25 cellular contexts compared by ENCODE assay signal in the genomic region with DNA sequence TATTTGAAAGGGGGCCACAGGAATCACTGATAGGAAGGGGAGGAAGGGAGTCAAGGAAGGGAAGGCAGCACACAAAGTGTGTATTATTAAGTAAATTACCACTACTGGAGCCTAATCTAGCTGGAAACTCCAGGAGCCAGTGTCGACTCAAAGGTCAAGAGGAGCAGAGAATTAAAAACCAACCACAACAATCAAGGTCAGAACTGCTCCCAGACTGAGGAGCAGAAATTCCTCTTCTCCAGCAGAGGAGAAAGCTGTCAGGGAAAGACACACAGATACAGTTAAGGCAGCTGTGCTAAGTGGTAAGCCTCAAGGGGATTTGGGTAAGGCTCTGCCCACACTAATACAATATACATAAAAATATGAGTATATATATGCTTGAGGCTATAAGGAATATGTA.
DNase-seq lines count a peak whose midpoint lies in the region; ATAC-seq, FAIRE-seq and TF ChIP-seq lines count a peak whose summit lies in the region.
"Had no signal": no experiment of that assay in that cellular context is flagged by ENCODE, and none has a peak within 500 bp of the region (broad histone marks: within the 10 kb centered on the region; RNA-seq: fewer than 3 reads in every experiment).

No MANE protein-coding gene starts in this region.

- POLR2A ChIA-PET in H1 (lab: Charles Lee; ENCODE audit: partially characterized antibody): no interaction called here

- no peaks in the 10 kb centered on the region for H3K79me1 ChIP-seq in H1 (ENCODE audit: low read depth, low read length)

- no peaks in the 10 kb centered on the region for H3K27me3 Mint-ChIP-seq in type B pancreatic cell
- H3K27me3 Mint-ChIP-seq in stimulated activated naive B cell treated with anti-CD40 and anti-IgM and Interleukin-4, amounts not matched to agents 10 μg/mL and 1 μg/mL and 100 μg/mL, for 72 hours: peaks cover 0 to 7% of the 10 kb centered on the region in 2 donors

- no peak overlapping the region; the same call in 1 of the 2 replicates for H2BK5ac ChIP-seq in H1 (ENCODE audit: low read depth, low read length)

- H3K4me3 ChIP-seq in cardiac muscle cell (no peak overlapping the region), left ventricle myocardium inferior (no peak overlapping the region), H1 (ENCODE audit: extremely low read depth in 1 of 4, insufficient read depth in 2 of 4, low read depth in 3 of 4, low read length in 4 of 4) (no peak overlapping the region), left lung (no peak overlapping the region)
- H3K4me3 ChIP-seq: ascending aorta, dorsolateral prefrontal cortex, heart right ventricle, pancreas, PC-9 had no signal

- no peaks in the 10 kb centered on the region for H3K36me3 Mint-ChIP-seq in type B pancreatic cell
- H3K36me3 Mint-ChIP-seq in stimulated activated naive B cell treated with anti-CD40 and anti-IgM and Interleukin-4, amounts not matched to agents 10 μg/mL and 1 μg/mL and 100 μg/mL, for 72 hours: no peaks in the 10 kb centered on the region
- H3K36me3 Mint-ChIP-seq: activated naive CD4-positive, alpha-beta T cell treated with anti-CD3 and anti-CD28 coated beads, Interleukin-2, amount 50 U/mL, for 72 hours; naive B cell had no signal

- H3K14ac ChIP-seq in H1 (ENCODE audit: insufficient read length): no peak overlapping the region

- H3K4me1 ChIP-seq in cardiac muscle cell (ENCODE audit: low read depth): peaks cover 22% of the 10 kb centered on the region
- peaks cover 8% of the 10 kb centered on the region for H3K4me1 ChIP-seq in left ventricle myocardium inferior
- H3K4me1 ChIP-seq in H1 (replicated peaks in 1 of 4; ENCODE audit: control insufficient read depth in 3 of 4, insufficient read depth in 4 of 4, low read length in 3 of 4): peaks cover 0 to 4% (median 0%) of the 10 kb centered on the region in 4 experiments; a peak in 1 of 7 replicates
- peaks cover 0 to 8% of the 10 kb centered on the region in 2 donors for H3K4me1 ChIP-seq in left lung
- H3K4me1 ChIP-seq: BE2C, pancreas had no signal

- H3K4me3 Mint-ChIP-seq in type B pancreatic cell: no peak overlapping the region
- no peak overlapping the region for H3K4me3 Mint-ChIP-seq in stimulated activated naive B cell treated with anti-CD40 and anti-IgM and Interleukin-4, amounts not matched to agents 10 μg/mL and 1 μg/mL and 100 μg/mL, for 72 hours
- H3K4me3 Mint-ChIP-seq: activated T-helper 17 cell treated with anti-CD3 and anti-CD28 coated beads, Interleukin-2, amount 50 U/mL, for 72 hours; central memory CD8-positive, alpha-beta T cell; naive B cell had no signal

- no peak overlapping the region for H2AK5ac ChIP-seq in H1 (ENCODE audit: low read depth, low read length)

- H3K9me3 ChIP-seq in cardiac muscle cell (ENCODE audit: low read depth) (no peaks in the 10 kb centered on the region), left ventricle myocardium inferior (replicated peaks) (no peaks in the 10 kb centered on the region), H1 (ENCODE audit: insufficient read depth in 2 of 2, low read depth in 1 of 2, low read length in 1 of 2) (no peaks in the 10 kb centered on the region), left lung (no peaks in the 10 kb centered on the region)
- H3K9me3 ChIP-seq: ascending aorta, BE2C, heart right ventricle, pancreas had no signal

- no peaks in the 10 kb centered on the region for H3K27me3 ChIP-seq in cardiac muscle cell
- no peaks in the 10 kb centered on the region for H3K27me3 ChIP-seq in left ventricle myocardium inferior (ENCODE audit: low read depth)
- no peaks in the 10 kb centered on the region for H3K27me3 ChIP-seq in H1 (replicated peaks in 1 of 4; ENCODE audit: control insufficient read depth in 3 of 4, extremely low read depth in 1 of 4, insufficient read depth in 3 of 4, low read length in 3 of 4)
- H3K27me3 ChIP-seq in left lung: no peaks in the 10 kb centered on the region
- H3K27me3 ChIP-seq: ascending aorta, BE2C, dorsolateral prefrontal cortex, pancreas had no signal

- H3K27ac Mint-ChIP-seq in type B pancreatic cell: peak overlapping the region; percentile 31
- H3K27ac Mint-ChIP-seq in stimulated activated naive B cell treated with anti-CD40 and anti-IgM and Interleukin-4, amounts not matched to agents 10 μg/mL and 1 μg/mL and 100 μg/mL, for 72 hours: no peak overlapping the region
- H3K27ac Mint-ChIP-seq: activated naive CD4-positive, alpha-beta T cell treated with anti-CD3 and anti-CD28 coated beads, Interleukin-2, amount 50 U/mL, for 72 hours; activated T-helper 17 cell treated with anti-CD3 and anti-CD28 coated beads, Interleukin-2, amount 50 U/mL, for 72 hours; naive B cell had no signal

- H3K23me2 ChIP-seq in H1 (ENCODE audit: low read depth, low read length): no peaks in the 10 kb centered on the region

- no peak overlapping the region for H4K5ac ChIP-seq in H1 (ENCODE audit: insufficient read length, low read depth, low read length)

- no peaks in the 10 kb centered on the region for H3K9me3 Mint-ChIP-seq in type B pancreatic cell
- H3K9me3 Mint-ChIP-seq in stimulated activated naive B cell treated with anti-CD40 and anti-IgM and Interleukin-4, amounts not matched to agents 10 μg/mL and 1 μg/mL and 100 μg/mL, for 72 hours: no peaks in the 10 kb centered on the region
- H3K9me3 Mint-ChIP-seq: activated naive CD4-positive, alpha-beta T cell treated with anti-CD3 and anti-CD28 coated beads, Interleukin-2, amount 50 U/mL, for 72 hours; activated T-helper 17 cell treated with anti-CD3 and anti-CD28 coated beads, Interleukin-2, amount 50 U/mL, for 72 hours; central memory CD8-positive, alpha-beta T cell; naive B cell had no signal

- no peak overlapping the region for H3K56ac ChIP-seq in H1 (replicated peaks; ENCODE audit: insufficient read length, low read depth, low read length)

- TF ChIP-seq CTCF in cardiac muscle cell (IDR thresholded peaks at IDR 0.05; ENCODE audit: low read depth, low read length) (no peak), left ventricle myocardium inferior (IDR thresholded peaks at IDR 0.05; ENCODE audit: borderline replicate concordance) (no peak), H1 (IDR thresholded peaks at IDR 0.05; ENCODE audit: control extremely low read depth in 1 of 3, insufficient read depth in 1 of 3, low read depth in 1 of 3, low read length in 3 of 3) (no peak), left lung (IDR thresholded peaks at IDR 0.05) (no peak), type B pancreatic cell (conservative IDR thresholded peaks at IDR 0.05) (no peak)

- DNase-seq in cardiac muscle cell (ENCODE audit: low read depth in 1 of 2, low spot score in 1 of 2): peak in 1 of 2 donors; percentile 37
- no peak for DNase-seq in left ventricle myocardium inferior
- no peak for DNase-seq in H1 (ENCODE audit: low read depth in 1 of 2, low spot score in 2 of 2)
- no peak for DNase-seq in left lung
- no peak for DNase-seq in type B pancreatic cell (ENCODE audit: extremely low spot score, unreplicated experiment)
- no peak for DNase-seq in caudate nucleus (lab: John Stamatoyannopoulos, UW)
- no peak for DNase-seq in stimulated activated naive B cell treated with anti-CD40 and anti-IgM and Interleukin-4, amounts not matched to agents 10 μg/mL and 1 μg/mL and 100 μg/mL, for 72 hours
- DNase-seq: activated CD8-positive, alpha-beta memory T cell treated with anti-CD3 and anti-CD28 coated beads, Interleukin-2, amount 50 U/mL, for 4 hours; BE2C; COR-L47; dorsolateral prefrontal cortex; EL; heart right ventricle; mammary epithelial cell; naive B cell; NCI-H187; pancreas; PC-9; right cardiac atrium; stimulated activated CD4-positive, alpha-beta T cell treated with anti-CD3 and anti-CD28 coated beads, Interleukin-15, amount 100 ng/mL, for 24 hours had no signal

- H3K79me2 ChIP-seq in H1 (ENCODE audit: control insufficient read depth in 1 of 2, insufficient read depth in 2 of 2, low read length in 2 of 2): no peaks in the 10 kb centered on the region

- no peak overlapping the region for H2BK120ac ChIP-seq in H1 (replicated peaks; ENCODE audit: low read depth, low read length)

- no peak overlapping the region for H2BK15ac ChIP-seq in H1 (ENCODE audit: low read length)

- 50% methylated on average over 1 of the region's 1 CpG; no CpG with 5 or more reads in 1 of the 2 experiments for WGBS in H1 (ENCODE audit: extremely low coverage in 1 of 2, insufficient coverage in 1 of 2, insufficient read length in 1 of 2, insufficient replicate concordance in 2 of 2, low coverage in 1 of 2, low lambda C conversion rate in 2 of 2, missing lambda C conversion rate in 1 of 2), 2 experiments

- peaks cover 14% of the 10 kb centered on the region for H3K4me1 Mint-ChIP-seq in type B pancreatic cell (ENCODE audit: unreplicated experiment)
- no peaks in the 10 kb centered on the region for H3K4me1 Mint-ChIP-seq in stimulated activated naive B cell treated with anti-CD40 and anti-IgM and Interleukin-4, amounts not matched to agents 10 μg/mL and 1 μg/mL and 100 μg/mL, for 72 hours
- H3K4me1 Mint-ChIP-seq: central memory CD8-positive, alpha-beta T cell; naive B cell had no signal

- TF ChIP-seq RAD21 in H1 (IDR thresholded peaks at IDR 0.05 in 1 of 2, conservative IDR thresholded peaks at IDR 0.05 in 1 of 2; ENCODE audit: low read depth in 2 of 2, low read length in 2 of 2): 0 out of 4 replicates have a peak, but pooled peaks of 1 of the 2 experiments have one; percentile 9

- intact Hi-C loops in left ventricle myocardium inferior (cut with micrococcal nuclease) (no loop called here), left lung (cut with DNase I) (no loop called here)

- no peaks in the 10 kb centered on the region for H4K20me1 ChIP-seq in H1 (replicated peaks in 1 of 2; ENCODE audit: control insufficient read depth in 1 of 2, insufficient read depth in 2 of 2, low read length in 2 of 2)

- H3K23ac ChIP-seq in H1 (ENCODE audit: insufficient read length): no peak overlapping the region

- H4K8ac ChIP-seq in H1 (ENCODE audit: extremely low read depth, insufficient read depth, low read length): no peak overlapping the region

- H3K18ac ChIP-seq in H1 (ENCODE audit: extremely low read depth, low read length): no peak overlapping the region

- H3K9ac ChIP-seq in H1 (replicated peaks in 1 of 4; ENCODE audit: extremely low read depth in 1 of 4, low read depth in 3 of 4, low read length in 3 of 4): no peak overlapping the region

- no peak overlapping the region for H3K4ac ChIP-seq in H1 (replicated peaks; ENCODE audit: insufficient read length, low read depth, low read length)

- peak overlapping the region; percentile 49 for H3K27ac ChIP-seq in cardiac muscle cell
- no peak overlapping the region for H3K27ac ChIP-seq in left ventricle myocardium inferior (replicated peaks)
- no peak overlapping the region for H3K27ac ChIP-seq in H1 (ENCODE audit: low read depth, low read length)
- H3K27ac ChIP-seq in left lung: no peak overlapping the region
- H3K27ac ChIP-seq in caudate nucleus (ENCODE audit: low read depth, low read length): no peak overlapping the region
- H3K27ac ChIP-seq: ascending aorta, dorsolateral prefrontal cortex, heart right ventricle, pancreas, PC-9 had no signal

- FAIRE-seq in H1 (lab: Jason Lieb, UNC): peak; percentile 72
- FAIRE-seq: pancreas had no signal

- CTCF ChIA-PET in H1 (lab: Charles Lee; ENCODE audit: partially characterized antibody): interaction anchor here (0.7 to 10.1 kb wide), 3 partner anchors 10 to 276 kb away, joined by 3 to 68 read pairs (median 3); no protein-coding TSS in a partner anchor

- no peak overlapping the region for H2BK20ac ChIP-seq in H1 (ENCODE audit: low read length)

- no peak overlapping the region for H2AFZ ChIP-seq in H1 (ENCODE audit: low read length)
- H2AFZ ChIP-seq: PC-9 had no signal

- peak; percentile 24 for ATAC-seq in left lung
- ATAC-seq in GM18873 (IDR thresholded peaks at IDR 0.05; ENCODE audit: low FRiP score, unreplicated experiment): no peak
- no peak for ATAC-seq in stimulated activated naive B cell treated with anti-CD40 and anti-IgM and Interleukin-4, amounts not matched to agents 10 μg/mL and 1 μg/mL and 100 μg/mL, for 72 hours (replicated peaks)
- ATAC-seq: activated naive CD4-positive, alpha-beta T cell treated with anti-CD3 and anti-CD28 coated beads, Interleukin-2, amount 50 U/mL, for 72 hours; activated T-helper 17 cell treated with anti-CD3 and anti-CD28 coated beads, Interleukin-2, amount 50 U/mL, for 72 hours; heart right ventricle; pancreas; right cardiac atrium had no signal

- peak overlapping the region in 1 of 2 experiments; percentile 18; a peak in 2 of 4 replicates for H3K4me2 ChIP-seq in H1 (ENCODE audit: insufficient read depth in 1 of 2, low read depth in 2 of 2, low read length in 2 of 2)
- H3K4me2 ChIP-seq: PC-9 had no signal

- TF ChIP-seq EP300 in H1 (IDR thresholded peaks at IDR 0.05; ENCODE audit: borderline replicate concordance in 1 of 2, low read depth in 2 of 2, low read length in 2 of 2): no peak

- H3K36me3 ChIP-seq in cardiac muscle cell (no peaks in the 10 kb centered on the region), left ventricle myocardium inferior (no peaks in the 10 kb centered on the region), H1 (ENCODE audit: control insufficient read depth in 2 of 4, insufficient read depth in 4 of 4, low read length in 3 of 4) (no peaks in the 10 kb centered on the region), left lung (no peaks in the 10 kb centered on the region)
- H3K36me3 ChIP-seq: ascending aorta, BE2C, heart right ventricle, pancreas had no signal

- no peak overlapping the region for H2BK12ac ChIP-seq in H1 (ENCODE audit: low read depth, low read length)

- TF ChIP-seq POLR2A in H1 (IDR thresholded peaks at IDR 0.05; ENCODE audit: control extremely low read depth in 1 of 2, low read depth in 2 of 2, low read length in 2 of 2): no peak

- no peak overlapping the region for H4K91ac ChIP-seq in H1 (replicated peaks; ENCODE audit: insufficient read length, low read length)
